Comparison of ENCODE assay signal across 17 cellular contexts in the genomic region with DNA sequence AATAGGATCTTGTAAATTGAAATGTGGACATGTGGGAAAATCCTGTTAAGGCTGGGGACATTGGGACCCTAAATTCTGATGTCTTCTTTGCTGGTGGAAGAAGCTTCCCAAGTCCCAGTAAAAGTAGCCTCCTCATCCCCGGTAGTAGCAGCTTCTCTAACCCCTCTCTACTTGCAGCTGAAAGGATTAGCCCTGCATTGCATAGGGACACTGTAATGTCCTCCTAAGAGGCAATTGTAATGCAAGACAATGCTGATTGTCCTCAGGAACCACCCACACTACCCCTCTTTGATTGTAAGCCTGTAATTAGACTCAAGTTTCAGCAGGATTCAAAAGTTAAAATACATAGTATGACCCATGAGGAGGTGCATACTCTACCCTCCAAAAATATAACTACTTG.
"Had no signal": no experiment of that assay in that cellular context is flagged by ENCODE, and none has a peak within 500 bp of the region (broad histone marks: within the 10 kb centered on the region; RNA-seq: fewer than 3 reads in every experiment).

No MANE protein-coding gene starts in this region.

- H3K27me3 ChIP-seq: gastroesophageal sphincter, right atrium auricular region, suprapubic skin had no signal

- H3K4me1 Mint-ChIP-seq: activated naive CD4-positive, alpha-beta T cell treated with anti-CD3 and anti-CD28 coated beads, Interleukin-2, amount 10 ng/mL, durations not matched to agents 7 days and 5 days; immature natural killer cell; naive B cell had no signal

- H3K4me3 ChIP-seq: gastroesophageal sphincter, lung, right atrium auricular region, skin epidermis, suprapubic skin had no signal

- H3K4me3 Mint-ChIP-seq: activated CD4-positive, alpha-beta memory T cell treated with anti-CD3 and anti-CD28 coated beads for 36 hours; activated naive CD4-positive, alpha-beta T cell treated with anti-CD3 and anti-CD28 coated beads, Interleukin-2, amount 10 ng/mL, durations not matched to agents 7 days and 5 days; activated T-cell treated with anti-CD3 and anti-CD28 coated beads, Interleukin-2, amount 50 U/mL, for 24 hours; immature natural killer cell; naive B cell had no signal

- DNase-seq: activated CD4-positive, alpha-beta memory T cell treated with anti-CD3 and anti-CD28 coated beads for 36 hours; activated naive CD4-positive, alpha-beta T cell treated with anti-CD3 and anti-CD28 coated beads, Interleukin-2, amount 10 ng/mL, durations not matched to agents 7 days and 5 days; activated T-cell treated with anti-CD3 and anti-CD28 coated beads, Interleukin-2, amount 50 U/mL, for 24 hours; erythroblast; immature natural killer cell; left colon; naive B cell; SK-N-SH; stimulated activated CD4-positive, alpha-beta T cell treated with anti-CD3 and anti-CD28 coated beads, Interleukin-4, amount 100 ng/mL, for 24 hours; stimulated activated naive CD4-positive, alpha-beta T cell treated with Interleukin-2 at 50 U/mL for 16 hours; T-helper 1 cell; T1000 had no signal

- H3K27me3 Mint-ChIP-seq: activated CD4-positive, alpha-beta memory T cell treated with anti-CD3 and anti-CD28 coated beads for 36 hours; activated naive CD4-positive, alpha-beta T cell treated with anti-CD3 and anti-CD28 coated beads, Interleukin-2, amount 10 ng/mL, durations not matched to agents 7 days and 5 days; activated T-cell treated with anti-CD3 and anti-CD28 coated beads, Interleukin-2, amount 50 U/mL, for 24 hours; naive B cell had no signal

- H3K27ac Mint-ChIP-seq: activated CD4-positive, alpha-beta memory T cell treated with anti-CD3 and anti-CD28 coated beads for 36 hours; activated naive CD4-positive, alpha-beta T cell treated with anti-CD3 and anti-CD28 coated beads, Interleukin-2, amount 10 ng/mL, durations not matched to agents 7 days and 5 days; activated T-cell treated with anti-CD3 and anti-CD28 coated beads, Interleukin-2, amount 50 U/mL, for 24 hours; immature natural killer cell; naive B cell had no signal

- H3K36me3 Mint-ChIP-seq: activated CD4-positive, alpha-beta memory T cell treated with anti-CD3 and anti-CD28 coated beads for 36 hours; activated naive CD4-positive, alpha-beta T cell treated with anti-CD3 and anti-CD28 coated beads, Interleukin-2, amount 10 ng/mL, durations not matched to agents 7 days and 5 days; naive B cell had no signal

- H3K27ac ChIP-seq: gastroesophageal sphincter, right atrium auricular region, skin epidermis, suprapubic skin had no signal

- H3K36me3 ChIP-seq: gastroesophageal sphincter, right atrium auricular region, suprapubic skin had no signal
